ENCODE assay signal across 19 cellular contexts in the genomic region with DNA sequence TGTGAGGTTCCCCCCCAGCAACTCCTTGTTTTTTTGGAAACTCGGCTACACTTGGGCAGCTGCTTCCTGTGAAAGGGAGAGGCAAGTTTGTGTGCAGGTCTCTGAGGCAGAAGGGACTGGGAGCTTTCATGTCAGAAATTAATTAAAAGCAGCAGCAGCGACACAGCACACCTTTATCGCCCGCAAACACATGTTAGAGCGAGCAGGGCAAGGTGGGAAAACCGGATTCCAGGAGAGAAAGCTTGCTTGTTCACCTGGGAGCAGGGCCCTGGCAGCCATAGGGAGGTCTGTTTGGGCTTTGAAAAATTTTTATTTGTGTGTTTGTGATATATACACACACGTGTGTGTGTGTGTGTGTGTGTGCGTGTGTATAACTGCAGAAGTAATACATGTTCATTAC.
"Had no signal": no experiment of that assay in that cellular context is flagged by ENCODE, and none has a peak within 500 bp of the region (broad histone marks: within the 10 kb centered on the region; RNA-seq: fewer than 3 reads in every experiment).

No MANE protein-coding gene starts in this region.

- H3K9ac ChIP-seq: parathyroid adenoma had no signal

- H3K4me3 Mint-ChIP-seq: activated naive CD4-positive, alpha-beta T cell treated with anti-CD3 and anti-CD28 coated beads, Interleukin-2, amount 50 U/mL, for 24 hours; memory B cell; naive thymus-derived CD4-positive, alpha-beta T cell had no signal

- H3K36me3 Mint-ChIP-seq: activated naive CD4-positive, alpha-beta T cell treated with anti-CD3 and anti-CD28 coated beads, Interleukin-2, amount 50 U/mL, for 24 hours; memory B cell; naive thymus-derived CD4-positive, alpha-beta T cell had no signal

- H3K36me3 ChIP-seq: ascending aorta, thyroid gland, uterus had no signal

- H2AFZ ChIP-seq: parathyroid adenoma had no signal

- H3K27ac Mint-ChIP-seq: activated naive CD4-positive, alpha-beta T cell treated with anti-CD3 and anti-CD28 coated beads, Interleukin-2, amount 50 U/mL, for 24 hours; memory B cell; naive thymus-derived CD4-positive, alpha-beta T cell had no signal

- H3K9me3 Mint-ChIP-seq: activated naive CD4-positive, alpha-beta T cell treated with anti-CD3 and anti-CD28 coated beads, Interleukin-2, amount 50 U/mL, for 24 hours had no signal

- H3K4me3 ChIP-seq: ascending aorta, dorsolateral prefrontal cortex, thyroid gland, uterus had no signal

- DNase-seq: activated CD4-positive, alpha-beta T cell treated with anti-CD3 and anti-CD28 coated beads, Interleukin-2, amount 50 U/mL, for 1 hour; activated CD8-positive, alpha-beta memory T cell treated with anti-CD3 and anti-CD28 coated beads for 24 hours; activated CD8-positive, alpha-beta memory T cell treated with anti-CD3 and anti-CD28 coated beads, Interleukin-2, amount 50 U/mL, for 48 hours; activated gamma-delta T cell; dorsolateral prefrontal cortex; foreskin melanocyte; glutamatergic neuron; hippocampal formation; naive thymus-derived CD4-positive, alpha-beta T cell; stimulated activated CD8-positive, alpha-beta memory T cell treated with anti-CD3 and anti-CD28 coated beads, Interleukin-4, amount 100 ng/mL, for 48 hours; stimulated activated naive CD4-positive, alpha-beta T cell treated with Interleukin-2 at 50 U/mL for 16 hours; T-helper 1 cell; T-helper 9 cell; thyroid gland; uterus had no signal

- H3K4me1 ChIP-seq: parathyroid adenoma, uterus had no signal

- ATAC-seq: naive thymus-derived CD4-positive, alpha-beta T cell had no signal

- H3K27me3 ChIP-seq: ascending aorta, thyroid gland, uterus had no signal

- H3K27ac ChIP-seq: ascending aorta, dorsolateral prefrontal cortex, parathyroid adenoma, thyroid gland, uterus had no signal

- H3K9me3 ChIP-seq: ascending aorta, thyroid gland, uterus had no signal

- H3K4me1 Mint-ChIP-seq: activated naive CD4-positive, alpha-beta T cell treated with anti-CD3 and anti-CD28 coated beads, Interleukin-2, amount 50 U/mL, for 24 hours; memory B cell; naive thymus-derived CD4-positive, alpha-beta T cell had no signal
